1 cellular context compared by ENCODE assay signal in genomic region chr5:76571595-76571994, GRCh38.
TF ChIP-seq lines count a peak whose summit lies in the region.

No MANE protein-coding gene starts in this region.

TF ChIP-seq in SK-N-SH treated with all-trans-retinoic acid at 6 μM for 48 hours, 23 proteins besides CTCF, POLR2A, EP300 and RAD21 (continued from another document):
- TF ChIP-seq TSHZ2 (CRISPR knock-in tag; IDR thresholded peaks at IDR 0.05), result no peak
- no peak for TF ChIP-seq ISL1 (CRISPR knock-in tag; IDR thresholded peaks at IDR 0.05)
- TF ChIP-seq OSR1 (CRISPR knock-in tag; IDR thresholded peaks at IDR 0.05), result no peak
- TF ChIP-seq ZFP30 (CRISPR knock-in tag; IDR thresholded peaks at IDR 0.05), result no peak
- TF ChIP-seq TCF4 (CRISPR knock-in tag; IDR thresholded peaks at IDR 0.05; ENCODE audit: borderline replicate concordance), result no peak
- no peak for TF ChIP-seq ARNTL (CRISPR knock-in tag; IDR thresholded peaks at IDR 0.05; ENCODE audit: borderline replicate concordance, low read depth)
- no peak for TF ChIP-seq ESRRG (CRISPR knock-in tag; IDR thresholded peaks at IDR 0.05)
- TF ChIP-seq CSRNP3 (CRISPR knock-in tag; IDR thresholded peaks at IDR 0.05), result no peak
- no peak for TF ChIP-seq ZFP3 (CRISPR knock-in tag; IDR thresholded peaks at IDR 0.05)
